Comparison of ENCODE assay signal across 24 cellular contexts in the genomic region with DNA sequence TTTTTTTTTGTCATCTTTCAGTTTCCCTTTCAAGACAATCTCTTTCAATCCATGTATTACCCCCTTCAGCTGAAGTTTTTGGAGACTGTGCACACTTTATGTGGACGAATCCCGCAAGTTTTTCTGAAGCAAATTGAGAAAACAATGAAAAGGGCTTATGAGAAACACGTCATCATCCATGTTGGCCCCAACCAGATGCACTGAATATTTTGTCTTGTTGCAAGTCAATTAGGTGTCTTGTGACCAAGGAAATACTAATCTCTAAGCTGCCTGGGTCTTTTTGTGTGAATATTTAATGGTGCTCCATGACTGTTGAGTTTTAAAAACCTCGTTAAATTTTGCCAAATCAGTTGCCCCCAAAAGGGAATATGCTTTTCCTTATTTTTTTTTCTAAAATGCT.
"Had no signal": no experiment of that assay in that cellular context is flagged by ENCODE, and none has a peak within 500 bp of the region (broad histone marks: within the 10 kb centered on the region; RNA-seq: fewer than 3 reads in every experiment).

No MANE protein-coding gene starts in this region.

- H3K4me2 ChIP-seq: smooth muscle cell had no signal

- H3K4me1 Mint-ChIP-seq: activated B cell treated with CpG ODN at 0.5 μM for 24 hours, brain, immature natural killer cell had no signal

- ATAC-seq: activated naive CD8-positive, alpha-beta T cell treated with anti-CD3 and anti-CD28 coated beads, Interleukin-2, amount 50 U/mL, for 24 hours; activated T-cell treated with anti-CD3 and anti-CD28 coated beads, Interleukin-2, amount 50 U/mL, for 4 hours; heart right ventricle; sciatic nerve; stimulated activated effector memory CD8-positive, alpha-beta T cell treated with anti-CD3 and anti-CD28 coated beads, Interleukin-12 subunit alpha, Interleukin-12 subunit beta, amount 100 ng/mL, for 72 hours had no signal

- H3K27ac ChIP-seq: colonic mucosa, esophagus squamous epithelium, heart right ventricle, left ventricle myocardium inferior, ovary, testis, upper lobe of left lung had no signal

- H3K4me1 ChIP-seq: colonic mucosa, left ventricle myocardium inferior, testis had no signal

- DNase-seq: activated B cell treated with CpG ODN at 0.5 μM for 24 hours; activated CD4-positive, alpha-beta memory T cell treated with anti-CD3 and anti-CD28 coated beads for 36 hours; activated CD4-positive, alpha-beta T cell treated with anti-CD3 and anti-CD28 coated beads for 4 hours; activated CD8-positive, alpha-beta memory T cell treated with anti-CD3 and anti-CD28 coated beads, Interleukin-2, amount 50 U/mL, for 4 hours; activated naive CD4-positive, alpha-beta T cell treated with anti-CD3 and anti-CD28 coated beads for 36 hours; activated naive CD8-positive, alpha-beta T cell treated with anti-CD3 and anti-CD28 coated beads, Interleukin-2, amount 50 U/mL, for 24 hours; activated T-cell treated with anti-CD3 and anti-CD28 coated beads, Interleukin-2, amount 50 U/mL, for 4 hours; anterior cingulate cortex; central memory CD4-positive, alpha-beta T cell; colonic mucosa; esophagus squamous epithelium; heart right ventricle; immature natural killer cell; kidney glomerular epithelial cell; left ventricle myocardium inferior; mammary epithelial cell; ovary; stimulated activated CD4-positive, alpha-beta T cell treated with anti-CD3 and anti-CD28 coated beads, Interleukin-4, amount 100 ng/mL, for 1 hour; testis; upper lobe of left lung had no signal

- H3K4me3 Mint-ChIP-seq: activated B cell treated with CpG ODN at 0.5 μM for 24 hours; activated CD4-positive, alpha-beta memory T cell treated with anti-CD3 and anti-CD28 coated beads for 36 hours; activated naive CD4-positive, alpha-beta T cell treated with anti-CD3 and anti-CD28 coated beads for 36 hours; activated naive CD8-positive, alpha-beta T cell treated with anti-CD3 and anti-CD28 coated beads, Interleukin-2, amount 50 U/mL, for 24 hours; activated T-cell treated with anti-CD3 and anti-CD28 coated beads, Interleukin-2, amount 50 U/mL, for 4 hours; brain; immature natural killer cell; stimulated activated effector memory CD8-positive, alpha-beta T cell treated with anti-CD3 and anti-CD28 coated beads, Interleukin-12 subunit alpha, Interleukin-12 subunit beta, amount 100 ng/mL, for 72 hours had no signal

- H3K4me3 ChIP-seq: colonic mucosa, esophagus squamous epithelium, heart right ventricle, left ventricle myocardium inferior, ovary, smooth muscle cell, testis, upper lobe of left lung had no signal

- H3K27me3 Mint-ChIP-seq: brain had no signal

- H3K36me3 Mint-ChIP-seq: activated CD4-positive, alpha-beta memory T cell treated with anti-CD3 and anti-CD28 coated beads for 36 hours; immature natural killer cell had no signal

- H3K27ac Mint-ChIP-seq: activated B cell treated with CpG ODN at 0.5 μM for 24 hours; activated CD4-positive, alpha-beta memory T cell treated with anti-CD3 and anti-CD28 coated beads for 36 hours; activated naive CD4-positive, alpha-beta T cell treated with anti-CD3 and anti-CD28 coated beads for 36 hours; activated naive CD8-positive, alpha-beta T cell treated with anti-CD3 and anti-CD28 coated beads, Interleukin-2, amount 50 U/mL, for 24 hours; immature natural killer cell; stimulated activated effector memory CD8-positive, alpha-beta T cell treated with anti-CD3 and anti-CD28 coated beads, Interleukin-12 subunit alpha, Interleukin-12 subunit beta, amount 100 ng/mL, for 72 hours had no signal

- H3K9me3 Mint-ChIP-seq: activated B cell treated with CpG ODN at 0.5 μM for 24 hours; activated CD4-positive, alpha-beta memory T cell treated with anti-CD3 and anti-CD28 coated beads for 36 hours; activated naive CD4-positive, alpha-beta T cell treated with anti-CD3 and anti-CD28 coated beads for 36 hours; activated naive CD8-positive, alpha-beta T cell treated with anti-CD3 and anti-CD28 coated beads, Interleukin-2, amount 50 U/mL, for 24 hours; activated T-cell treated with anti-CD3 and anti-CD28 coated beads, Interleukin-2, amount 50 U/mL, for 4 hours; brain; immature natural killer cell; stimulated activated effector memory CD8-positive, alpha-beta T cell treated with anti-CD3 and anti-CD28 coated beads, Interleukin-12 subunit alpha, Interleukin-12 subunit beta, amount 100 ng/mL, for 72 hours had no signal

- H3K36me3 ChIP-seq: colonic mucosa, esophagus squamous epithelium, heart right ventricle, left ventricle myocardium inferior, ovary, upper lobe of left lung had no signal

- H3K27me3 ChIP-seq: colonic mucosa, esophagus squamous epithelium, heart right ventricle, ovary, testis, upper lobe of left lung had no signal

- H3K9me3 ChIP-seq: colonic mucosa, esophagus squamous epithelium, heart right ventricle, left ventricle myocardium inferior, ovary, testis, upper lobe of left lung had no signal
